Comparison of ENCODE assay signal across 8 cellular contexts in the genomic region with DNA sequence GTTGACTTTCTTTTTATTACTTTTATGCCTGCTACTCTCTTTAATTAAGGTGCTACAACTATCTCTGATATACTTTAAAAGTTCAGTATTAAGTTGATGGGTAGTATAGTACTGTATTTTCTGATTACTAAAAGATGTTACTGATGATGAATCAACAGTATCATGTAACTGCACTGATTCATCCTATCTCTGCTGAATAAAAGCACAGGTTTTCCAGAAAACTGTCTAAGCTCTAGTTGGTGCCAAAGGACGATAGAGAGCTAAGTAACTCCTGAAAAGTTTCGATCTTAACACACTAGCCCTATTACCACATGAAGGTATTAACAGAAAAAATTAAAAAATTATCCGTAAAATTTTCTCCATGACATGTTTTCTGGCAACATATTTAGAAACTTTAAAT. TPM values are rescaled to one million over a fixed set of nuclear protein-coding genes. Genes with fewer than 3 reads are reported as not detected.
DNase-seq lines count a peak whose midpoint lies in the region; ATAC-seq, FAIRE-seq and TF ChIP-seq lines count a peak whose summit lies in the region.

No MANE protein-coding gene starts in this region.

- H3K4me1 Mint-ChIP-seq in CD8-positive, alpha-beta T cell (ENCODE audit: low read depth): peaks cover 73% of the 10 kb centered on the region
- peaks cover 44 to 77% (median 65%) of the 10 kb centered on the region in 4 donors for H3K4me1 Mint-ChIP-seq in naive thymus-derived CD8-positive, alpha-beta T cell

- TF ChIP-seq RAD21 in GM12878 (IDR thresholded peaks at IDR 0.05; ENCODE audit: insufficient read depth, low read depth, low read length): no peak

- TF ChIP-seq EP300 in GM12878 (IDR thresholded peaks at IDR 0.05; ENCODE audit: borderline replicate concordance in 1 of 2, control insufficient read depth in 1 of 2, low read depth in 2 of 2, low read length in 2 of 2): no peak

- no peaks in the 10 kb centered on the region for H3K27me3 Mint-ChIP-seq in CD8-positive, alpha-beta T cell (ENCODE audit: low read depth)
- H3K27me3 Mint-ChIP-seq in naive thymus-derived CD8-positive, alpha-beta T cell: peaks cover 0 to 4% (median 0%) of the 10 kb centered on the region in 5 donors

- no peak overlapping the region for H2AFZ ChIP-seq in GM12878 (ENCODE audit: control insufficient read depth, low read depth, low read length)

- no peak for TF ChIP-seq CTCF in CD8-positive, alpha-beta T cell (IDR thresholded peaks at IDR 0.05)
- no peak for TF ChIP-seq CTCF in GM12878 (IDR thresholded peaks at IDR 0.05 in 2 of 3, conservative IDR thresholded peaks at IDR 0.05 in 1 of 3; ENCODE audit: control insufficient read depth in 2 of 3, extremely low read depth in 1 of 3, insufficient read depth in 1 of 3, low read depth in 3 of 3, low read length in 3 of 3)
- no peak for TF ChIP-seq CTCF in GM10266 (IDR thresholded peaks at IDR 0.05; ENCODE audit: control insufficient read depth, insufficient read depth, low read depth, missing control alignments)

- no peak for DNase-seq in CD8-positive, alpha-beta T cell
- DNase-seq in GM12878 (ENCODE audit: low read depth, low spot score) (no peak), SKM-1 treated with dmso at 0.1 percent for 144 hours (lab: John Stamatoyannopoulos, UW; ENCODE audit: unreplicated experiment) (no peak), NCI-H1417 (lab: John Stamatoyannopoulos, UW) (no peak), GM10266 (ENCODE audit: extremely low spot score) (no peak)
- DNase-seq in naive thymus-derived CD8-positive, alpha-beta T cell: no peak

- no peaks in the 10 kb centered on the region for H3K9me3 Mint-ChIP-seq in CD8-positive, alpha-beta T cell
- H3K9me3 Mint-ChIP-seq in naive thymus-derived CD8-positive, alpha-beta T cell: peaks cover 0 to 3% (median 0%) of the 10 kb centered on the region in 9 donors

- no peak for TF ChIP-seq POLR2A in GM12878 (IDR thresholded peaks at IDR 0.05; ENCODE audit: low read depth, low read length)

- no peaks in the 10 kb centered on the region for H4K20me1 ChIP-seq in GM12878 (ENCODE audit: control insufficient read depth, insufficient read depth)

- H3K27ac ChIP-seq in CD8-positive, alpha-beta T cell (ENCODE audit: low read depth, low read length): no peak overlapping the region
- no peak overlapping the region for H3K27ac ChIP-seq in HUES6 (ENCODE audit: low read depth, low read length)
- peak overlapping the region; percentile 99 for H3K27ac ChIP-seq in GM12878 (ENCODE audit: control insufficient read depth, insufficient read depth)

- RAD21 ChIA-PET in GM12878 (lab: Charles Lee; ENCODE audit: unreplicated experiment): interaction anchor here (1.0 to 4.6 kb wide), 3 partner anchors 262 to 444 kb away, joined by 3 to 22 read pairs (median 3); no protein-coding TSS in a partner anchor

- H3K36me3 ChIP-seq in CD8-positive, alpha-beta T cell (ENCODE audit: insufficient read depth, low read length): no peaks in the 10 kb centered on the region
- peaks cover 14% of the 10 kb centered on the region for H3K36me3 ChIP-seq in HUES6 (ENCODE audit: control insufficient read depth, insufficient read depth, low read length)
- H3K36me3 ChIP-seq in GM12878 (ENCODE audit: control insufficient read depth in 2 of 2, insufficient read depth in 2 of 2, low read length in 1 of 2): peaks cover 0 to 8% of the 10 kb centered on the region in 2 experiments; a peak in 1 of 4 replicates

- peak overlapping the region; percentile 93 for H3K4me3 Mint-ChIP-seq in CD8-positive, alpha-beta T cell
- H3K4me3 Mint-ChIP-seq in naive thymus-derived CD8-positive, alpha-beta T cell: peak overlapping the region; percentile 58 to 100 (median 91)

- H3K4me1 ChIP-seq in CD8-positive, alpha-beta T cell (ENCODE audit: insufficient read depth, low read length): peaks cover 64% of the 10 kb centered on the region
- H3K4me1 ChIP-seq in HUES6 (ENCODE audit: control insufficient read depth, insufficient read depth, low read length) (peaks cover 21% of the 10 kb centered on the region), GM12878 (ENCODE audit: control insufficient read depth, insufficient read depth, low read length) (peaks cover 22% of the 10 kb centered on the region)

- FAIRE-seq in GM12878 (lab: Jason Lieb, UNC): no peak

- H3K4me3 ChIP-seq in CD8-positive, alpha-beta T cell (ENCODE audit: low read depth, low read length): no peak overlapping the region
- H3K4me3 ChIP-seq in HUES6 (ENCODE audit: low read depth, low read length) (peak overlapping the region; percentile 28; the same call in 1 of the 2 replicates), GM12878 (peak overlapping the region; percentile 92)

- POLR2A ChIA-PET in CD8-positive, alpha-beta T cell (lab: Charles Lee): interaction anchor here (3.5 kb wide), 1 partner anchor 260 kb away, joined by 37 read pairs; a partner anchor contains a TSS
- POLR2A ChIA-PET in GM12878 (lab: Charles Lee): no interaction called here
- POLR2A ChIA-PET in naive thymus-derived CD8-positive, alpha-beta T cell (lab: Charles Lee): no interaction called here

- 3% methylated on average over 3 of the region's 3 CpGs for WGBS in GM12878 (ENCODE audit: insufficient coverage, insufficient replicate concordance, low lambda C conversion rate, missing lambda C conversion rate)

- no TSS peak for BruUV-seq in GM12878 (replicated peaks; lab: Mats Ljungman, UMichigan)

- intact Hi-C loops in CD8-positive, alpha-beta T cell (cut with DNase I, micrococcal nuclease): loop anchor here in 1 of 2 experiments (10.0 kb wide), 1 partner anchor 1407 kb away; no protein-coding TSS in a partner anchor
- intact Hi-C loops in GM12878 (cut with micrococcal nuclease; ENCODE audit: unreplicated experiment): no loop called here

- in situ Hi-C loops in GM12878 (cut with MboI): loop anchor here (10.0 kb wide), 2 partner anchors 227 to 397 kb away; no protein-coding TSS in a partner anchor

- peak overlapping the region; percentile 38 for H3K27ac Mint-ChIP-seq in CD8-positive, alpha-beta T cell
- peak overlapping the region in 3 of 10 donors; percentile 26 to 99 (median 76) for H3K27ac Mint-ChIP-seq in naive thymus-derived CD8-positive, alpha-beta T cell

- peaks cover 57% of the 10 kb centered on the region for H3K36me3 Mint-ChIP-seq in CD8-positive, alpha-beta T cell
- peaks cover 0 to 35% (median 7%) of the 10 kb centered on the region in 3 donors for H3K36me3 Mint-ChIP-seq in naive thymus-derived CD8-positive, alpha-beta T cell

- H3K27me3 ChIP-seq in CD8-positive, alpha-beta T cell (ENCODE audit: insufficient read depth, low read length): no peaks in the 10 kb centered on the region
- H3K27me3 ChIP-seq in HUES6 (ENCODE audit: control insufficient read depth, insufficient read depth, low read length): no peaks in the 10 kb centered on the region
- H3K27me3 ChIP-seq in GM12878 (replicated peaks in 1 of 2; ENCODE audit: control insufficient read depth in 2 of 2, insufficient read depth in 2 of 2, low read length in 1 of 2): no peaks in the 10 kb centered on the region

- CTCF ChIA-PET in CD8-positive, alpha-beta T cell (lab: Charles Lee): interaction anchor here (1.4 kb wide), 1 partner anchor 14 kb away, joined by 3 read pairs; no protein-coding TSS in a partner anchor
- CTCF ChIA-PET in GM12878 (lab: Yijun Ruan, JAX): interaction anchor here (0.9 to 1.3 kb wide), 3 partner anchors 60 to 995 kb away, joined by 3 to 6 read pairs (median 3); no protein-coding TSS in a partner anchor

- no peak for ATAC-seq in CD8-positive, alpha-beta T cell
- ATAC-seq in GM12878 (no peak), GM19463 (IDR thresholded peaks at IDR 0.05; ENCODE audit: unreplicated experiment) (no peak)
- ATAC-seq in naive thymus-derived CD8-positive, alpha-beta T cell: no peak

- H3K9ac ChIP-seq in HUES6 (ENCODE audit: low read length) (no peak overlapping the region), GM12878 (ENCODE audit: control insufficient read depth, insufficient read depth, low read length) (peak overlapping the region; percentile 96)

- H3K9me3 ChIP-seq in CD8-positive, alpha-beta T cell (ENCODE audit: low read length): no peaks in the 10 kb centered on the region
- no peaks in the 10 kb centered on the region for H3K9me3 ChIP-seq in HUES6 (ENCODE audit: control insufficient read depth, insufficient read depth, low read depth, low read length)
- peaks cover 4% of the 10 kb centered on the region for H3K9me3 ChIP-seq in GM12878 (replicated peaks; ENCODE audit: control insufficient read depth, insufficient read depth, low read length)

- H3K4me2 ChIP-seq in GM12878 (ENCODE audit: control insufficient read depth, insufficient read depth): peak overlapping the region; percentile 81

- H3K79me2 ChIP-seq in GM12878 (ENCODE audit: control insufficient read depth, insufficient read depth, low read length): peaks cover 76% of the 10 kb centered on the region

- SMC1A ChIA-PET in GM12878 (lab: Charles Lee; ENCODE audit: uncharacterized antibody, unreplicated experiment): interaction anchor here (0.7 to 1.6 kb wide), 3 partner anchors 226 to 402 kb away, joined by 4 to 6 read pairs (median 4); no protein-coding TSS in a partner anchor

TF ChIP-seq in GM12878, 131 proteins besides CTCF, POLR2A, EP300 and RAD21 (continues in another document):
- TF ChIP-seq TBL1XR1 (IDR thresholded peaks at IDR 0.05; ENCODE audit: low read depth, low read length): no peak

RNA-seq across cellular contexts. Expression of a gene that starts 2.1 kb away (rescaled TPM):
- 100 to 1,000 TPM; 204 to 218 TPM for total RNA-seq in CD8-positive, alpha-beta T cell
- 455 and 475 TPM in 2 replicates for total RNA-seq in GM12878 (2013; cell fraction: nucleolus; rRNA removed)
- total RNA-seq in GM12878 (2014; rRNA removed) (88.7 and 89.7 TPM in 2 replicates), GM12878 (2014; rRNA removed; fragmentation: Illumina TruSeq; extraction: Trizol) (153 and 154 TPM in 2 replicates), GM12878 (2021) (94.6 and 102 TPM in 2 replicates)
- 41.9 TPM for polyA plus RNA-seq in GM12878 (2011; ENCODE audit: low read depth)
- polyA plus RNA-seq in GM12878 (2011; rRNA removed) (88.4 and 149 TPM in 2 replicates), GM12878 (2014; fragmentation: Illumina TruSeq; extraction: Trizol) (108 and 134 TPM in 2 replicates), GM12878 (2014; fragmentation: Nextera tagmentation; extraction: Ambion mirVana) (10 to 100 TPM; 42.0 to 44.9 TPM), GM12878 (2014; rRNA removed) (83.2 and 108 TPM in 2 replicates), GM12878 (2016; fragmentation: Nextera tagmentation; extraction: Ambion mirVana) (100 to 1,000 TPM in 1 of 2 experiments, 10 to 100 TPM in 1; 98.2 to 106 TPM)
- polyA plus RNA-seq in GM12878 (2011; cell fraction: cytosol; rRNA removed): 35.6 and 45.1 TPM in 2 replicates
- polyA plus RNA-seq in GM12878 (2011; cell fraction: nucleus; rRNA removed): 59.1 and 72.2 TPM in 2 replicates
- polyA plus RNA-seq in GM12878 (2012): 47.9 and 53.9 TPM in 2 replicates
- 112 and 153 TPM in 2 replicates for polyA minus RNA-seq in GM12878 (2011; rRNA and poly(A)+ RNA removed)
- polyA minus RNA-seq in GM12878 (2011; cell fraction: cytosol; rRNA and poly(A)+ RNA removed): 37.7 and 54.9 TPM in 2 replicates
- polyA minus RNA-seq in GM12878 (2011; cell fraction: nucleus; rRNA and poly(A)+ RNA removed): 72.1 and 120 TPM in 2 replicates
- 100 to 1,000 TPM; 185 to 196 TPM for total RNA-seq in naive thymus-derived CD8-positive, alpha-beta T cell
- 10 to 100 TPM; 71.1 to 93.5 (median 89.1) TPM for polyA plus RNA-seq in naive thymus-derived CD8-positive, alpha-beta T cell
